9 cellular contexts compared by ENCODE assay signal in genomic region chr11:2975594-2975993, GRCh38. TPM values are rescaled to one million over a fixed set of nuclear protein-coding genes. Genes with fewer than 3 reads are reported as not detected.
DNase-seq lines count a peak whose midpoint lies in the region; ATAC-seq, FAIRE-seq and TF ChIP-seq lines count a peak whose summit lies in the region.
"Had no signal": no experiment of that assay in that cellular context is flagged by ENCODE, and none has a peak within 500 bp of the region (broad histone marks: within the 10 kb centered on the region; RNA-seq: fewer than 3 reads in every experiment).

No MANE protein-coding gene starts in this region.

- H3K27ac ChIP-seq in ascending aorta (no peak overlapping the region), uterus (no peak overlapping the region)

- no peak overlapping the region for H3K4me3 Mint-ChIP-seq in immature natural killer cell
- H3K4me3 Mint-ChIP-seq in stimulated activated memory B cell treated with anti-CD40 and anti-IgM and Interleukin-4, amounts not matched to agents 10 μg/mL and 1 μg/mL and 100 μg/mL, for 72 hours: no peak overlapping the region
- H3K4me3 Mint-ChIP-seq: stimulated activated naive CD8-positive, alpha-beta T cell treated with anti-CD3 and anti-CD28 coated beads, Interleukin-15, Interleukin-2, amounts not matched to agents 100 ng/mL and 50 ng/mL, for 24 hours had no signal

- peaks cover 0 to 2% (median 0%) of the 10 kb centered on the region in 3 donors for H3K27me3 Mint-ChIP-seq in immature natural killer cell (ENCODE audit: low read depth in 3 of 3)
- no peaks in the 10 kb centered on the region for H3K27me3 Mint-ChIP-seq in stimulated activated memory B cell treated with anti-CD40 and anti-IgM and Interleukin-4, amounts not matched to agents 10 μg/mL and 1 μg/mL and 100 μg/mL, for 72 hours
- H3K27me3 Mint-ChIP-seq: stimulated activated naive CD8-positive, alpha-beta T cell treated with anti-CD3 and anti-CD28 coated beads, Interleukin-15, Interleukin-2, amounts not matched to agents 100 ng/mL and 50 ng/mL, for 24 hours had no signal

- H3K4me1 ChIP-seq in ascending aorta: no peaks in the 10 kb centered on the region
- H3K4me1 ChIP-seq in uterus: no peaks in the 10 kb centered on the region

- no peak for FAIRE-seq in RCC 7860 (lab: Jason Lieb, UNC)

- intact Hi-C loops in ascending aorta (cut with DNase I) (no loop called here), uterus (cut with DNase I; ENCODE audit: low total_unique reads) (no loop called here)

- TF ChIP-seq CTCF in AG09309 (IDR thresholded peaks at IDR 0.05; ENCODE audit: control insufficient read depth, insufficient read depth, low read depth, low read length, missing control alignments) (peak; percentile 46), ascending aorta (IDR thresholded peaks at IDR 0.05) (peak in 2 of 3 experiments; percentile 12 to 17), uterus (IDR thresholded peaks at IDR 0.05) (no peak)

- ATAC-seq in GM18867 (IDR thresholded peaks at IDR 0.05; ENCODE audit: unreplicated experiment): peak; percentile 48
- ATAC-seq in stimulated activated memory B cell treated with anti-CD40 and anti-IgM and Interleukin-4, amounts not matched to agents 10 μg/mL and 1 μg/mL and 100 μg/mL, for 72 hours: peak; percentile 72
- ATAC-seq in GM21528 (IDR thresholded peaks at IDR 0.05; ENCODE audit: low FRiP score, unreplicated experiment): no peak

- H3K36me3 ChIP-seq in ascending aorta (peaks cover 62 to 84% of the 10 kb centered on the region in 2 donors), uterus (no peaks in the 10 kb centered on the region)

- H3K36me3 Mint-ChIP-seq in immature natural killer cell: peaks cover 18 to 43% (median 18%) of the 10 kb centered on the region in 3 donors
- H3K36me3 Mint-ChIP-seq in stimulated activated memory B cell treated with anti-CD40 and anti-IgM and Interleukin-4, amounts not matched to agents 10 μg/mL and 1 μg/mL and 100 μg/mL, for 72 hours: peaks cover 53% of the 10 kb centered on the region

- no peaks in the 10 kb centered on the region for H3K9me3 Mint-ChIP-seq in immature natural killer cell
- no peaks in the 10 kb centered on the region for H3K9me3 Mint-ChIP-seq in stimulated activated memory B cell treated with anti-CD40 and anti-IgM and Interleukin-4, amounts not matched to agents 10 μg/mL and 1 μg/mL and 100 μg/mL, for 72 hours
- H3K9me3 Mint-ChIP-seq: stimulated activated naive CD8-positive, alpha-beta T cell treated with anti-CD3 and anti-CD28 coated beads, Interleukin-15, Interleukin-2, amounts not matched to agents 100 ng/mL and 50 ng/mL, for 24 hours had no signal

- H3K27me3 ChIP-seq in ascending aorta (no peaks in the 10 kb centered on the region), uterus (no peaks in the 10 kb centered on the region)

- H3K4me3 ChIP-seq in AG09309 (ENCODE audit: control insufficient read depth, low read depth, low read length) (no peak overlapping the region), ascending aorta (no peak overlapping the region), uterus (no peak overlapping the region)

- TF ChIP-seq POLR2A in uterus (IDR thresholded peaks at IDR 0.05): no peak

- peaks cover 18 to 55% of the 10 kb centered on the region in 2 donors for H3K4me1 Mint-ChIP-seq in immature natural killer cell
- peaks cover 17% of the 10 kb centered on the region for H3K4me1 Mint-ChIP-seq in stimulated activated memory B cell treated with anti-CD40 and anti-IgM and Interleukin-4, amounts not matched to agents 10 μg/mL and 1 μg/mL and 100 μg/mL, for 72 hours

- no peaks in the 10 kb centered on the region for H3K9me3 ChIP-seq in ascending aorta
- H3K9me3 ChIP-seq in uterus: no peaks in the 10 kb centered on the region

- H3K27ac Mint-ChIP-seq in immature natural killer cell: peak overlapping the region in 2 of 6 donors; percentile 36 to 49
- H3K27ac Mint-ChIP-seq in stimulated activated memory B cell treated with anti-CD40 and anti-IgM and Interleukin-4, amounts not matched to agents 10 μg/mL and 1 μg/mL and 100 μg/mL, for 72 hours: no peak overlapping the region

- no peak for DNase-seq in AG09309 (ENCODE audit: low read depth)
- DNase-seq in RCC 7860 (ENCODE audit: low spot score): peak; percentile 13
- no peak for DNase-seq in ascending aorta (ENCODE audit: low spot score in 2 of 2)
- peak; percentile 24 to 48 (median 42) for DNase-seq in immature natural killer cell
- no peak for DNase-seq in uterus

RNA-seq across cellular contexts. Expression of gene NAP1L4, which starts 16.5 kb away (rescaled TPM):
- total RNA-seq in ascending aorta: 54.5 TPM
- 100 to 1,000 TPM; 131 to 157 (median 139) TPM for polyA plus RNA-seq in immature natural killer cell
- total RNA-seq in uterus: 100 to 1,000 TPM in 3 of 4 donors, 10 to 100 TPM in 1; 96.1 to 183 (median 129) TPM

RNA-seq across cellular contexts. Expression of gene PHLDA2, which starts 46.4 kb away (rescaled TPM):
- total RNA-seq in ascending aorta (not detected), uterus (1 to 10 TPM in 1 of 4 donors, not detected in 3; 5.2 TPM)
- under 1 TPM in 1 of 3 donors, not detected in 2; 0.27 TPM for polyA plus RNA-seq in immature natural killer cell

Comparison
In these comparisons a context has a peak if more than half of its experiments do, and no peak if none do; other contexts are left out.
1. DNase-seq: peak in RCC 7860 (single experiment) and immature natural killer cell (3 of 3); none in AG09309 (single experiment), ascending aorta (0 of 2) and uterus (0 of 2).
2. CTCF ChIP-seq: peak in AG09309 (single experiment) and ascending aorta (2 of 3); none in uterus (0 of 4).